8 cellular contexts compared by ENCODE assay signal in the genomic region with DNA sequence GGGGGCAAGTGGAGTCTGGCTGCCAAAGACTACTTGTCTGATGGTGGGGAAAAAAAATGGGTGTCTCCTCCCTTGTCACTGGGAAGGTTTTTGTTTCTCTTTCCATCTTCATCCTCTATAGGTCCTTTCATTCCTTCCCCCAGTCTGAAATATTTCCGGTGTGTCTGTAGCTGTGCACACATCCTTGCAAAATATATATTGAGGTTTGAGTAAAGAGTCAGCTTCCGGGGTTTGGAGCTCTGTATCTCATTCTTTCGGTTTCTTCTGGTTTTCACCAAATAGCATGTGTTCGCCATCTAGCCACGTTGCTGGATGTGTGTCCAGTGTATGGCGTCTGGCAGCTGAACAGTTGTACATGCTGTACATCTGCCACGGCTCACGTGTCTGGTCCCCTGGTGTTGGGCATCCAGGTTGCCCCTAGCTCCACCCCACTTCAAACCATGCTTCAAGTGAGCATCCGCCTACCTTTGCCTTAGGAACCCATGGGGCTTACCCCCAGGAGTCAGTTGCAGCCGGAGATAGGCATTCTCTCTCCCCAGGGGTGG.
DNase-seq lines count a peak whose midpoint lies in the region; ATAC-seq and TF ChIP-seq lines count a peak whose summit lies in the region.

No MANE protein-coding gene starts in this region.

- in situ Hi-C loops in GM18951 (cut with MboI; ENCODE audit: low sequenced_read_pairs, unreplicated experiment) (no loop called here), astrocyte of the spinal cord (cut with HindIII; ENCODE audit: low sequenced_read_pairs) (no loop called here)

- H4K20me1 ChIP-seq in SU-DHL-6 (ENCODE audit: low read depth, low read length) = no peaks in the 10 kb centered on the region

- peak overlapping the region; percentile 55 for H3K4me2 ChIP-seq in SU-DHL-6 (ENCODE audit: low read depth, low read length, poor library complexity, severe bottlenecking)

- no peaks in the 10 kb centered on the region for H3K27me3 ChIP-seq in SU-DHL-6 (ENCODE audit: low read length)

- no peak overlapping the region for H2AFZ ChIP-seq in SU-DHL-6 (ENCODE audit: low read depth, low read length, severe bottlenecking)

- H3K9me2 ChIP-seq in SU-DHL-6 (replicated peaks; ENCODE audit: insufficient read depth, low read length) = no peaks in the 10 kb centered on the region

- TF ChIP-seq CTCF in SU-DHL-6 (IDR thresholded peaks at IDR 0.05; ENCODE audit: insufficient read depth, low read length, poor library complexity, severe bottlenecking) (no peak), astrocyte of the spinal cord (IDR thresholded peaks at IDR 0.05; ENCODE audit: low read depth, low read length) (no peak)

- H3K36me3 ChIP-seq in SU-DHL-6 (ENCODE audit: low read length) = no peaks in the 10 kb centered on the region

- H3K79me2 ChIP-seq in SU-DHL-6 (ENCODE audit: insufficient read depth, low read length) = peaks cover 65% of the 10 kb centered on the region

- H3K9me3 ChIP-seq in SU-DHL-6 (ENCODE audit: insufficient read depth, low read length) = no peaks in the 10 kb centered on the region

- H3K9ac ChIP-seq in SU-DHL-6 (ENCODE audit: low read length) = peak overlapping the region; percentile 31

- TF ChIP-seq POLR2A in GM18951 (IDR thresholded peaks at IDR 0.05; ENCODE audit: extremely low read depth, insufficient read depth, insufficient read length) = peak; percentile 49

- H3F3A ChIP-seq in SU-DHL-6 (ENCODE audit: insufficient read depth) = peaks cover 49% of the 10 kb centered on the region

- peak; percentile 32 for ATAC-seq in HG03039 (IDR thresholded peaks at IDR 0.05; ENCODE audit: unreplicated experiment)

- peak overlapping the region; percentile 96 for H3K27ac ChIP-seq in SU-DHL-6 (ENCODE audit: low read depth, low read length)

- no peak overlapping the region for H3K4me3 ChIP-seq in SU-DHL-6 (ENCODE audit: insufficient read depth, low read length, poor library complexity, severe bottlenecking)
- H3K4me3 ChIP-seq in astrocyte of the spinal cord (ENCODE audit: low read depth, low read length) = no peak overlapping the region

- DNase-seq in astrocyte of the spinal cord (ENCODE audit: low read depth, low spot score) (peak; percentile 37), LoVo (ENCODE audit: low spot score) (no peak), GDM1 (lab: John Stamatoyannopoulos, UW) (no peak), NCI-H1092 (lab: John Stamatoyannopoulos, UW) (no peak)
- peak; percentile 23 for DNase-seq in stimulated activated CD8-positive, alpha-beta memory T cell treated with anti-CD3 and anti-CD28 coated beads, Interleukin-12 subunit alpha, Interleukin-12 subunit beta, amount 100 ng/mL, for 4 hours (ENCODE audit: low read depth)

Comparison
In these comparisons a context has a peak if more than half of its experiments do, and no peak if none do; other contexts are left out.
1. DNase-seq: peak in astrocyte of the spinal cord (single experiment) and stimulated activated CD8-positive, alpha-beta memory T cell treated with anti-CD3 and anti-CD28 coated beads, Interleukin-12 subunit alpha, Interleukin-12 subunit beta, amount 100 ng/mL, for 4 hours (single experiment); none in LoVo (single experiment), GDM1 (single experiment) and NCI-H1092 (single experiment).